Comparison of ENCODE assay signal across 8 cellular contexts in genomic region chr1:203320546-203321272, GRCh38. TPM values are rescaled to one million over a fixed set of nuclear protein-coding genes. Genes with fewer than 3 reads are reported as not detected.
A peak's percentile ranks its signal among the peaks of the same experiment; 100 is the strongest.
DNase-seq lines count a peak whose midpoint lies in the region; ATAC-seq and TF ChIP-seq lines count a peak whose summit lies in the region.

No MANE protein-coding gene starts in this region.

- H3K27me3 ChIP-seq in adipocyte (replicated peaks; ENCODE audit: control insufficient read depth, insufficient read depth, low read length): peaks cover 12% of the 10 kb centered on the region
- H3K27me3 ChIP-seq in upper lobe of right lung: no peaks in the 10 kb centered on the region

- intact Hi-C loops in upper lobe of right lung (cut with DNase I): no loop called here

- H3K36me3 ChIP-seq in adipocyte (ENCODE audit: control insufficient read depth, insufficient read depth, low read length, severe bottlenecking) (no peaks in the 10 kb centered on the region), upper lobe of right lung (no peaks in the 10 kb centered on the region)

- H3K9me3 ChIP-seq in adipocyte (ENCODE audit: control insufficient read depth, low read length) (no peaks in the 10 kb centered on the region), upper lobe of right lung (no peaks in the 10 kb centered on the region)

- no peak overlapping the region for H3K4me3 ChIP-seq in adipocyte (ENCODE audit: low read length)
- no peak overlapping the region for H3K4me3 ChIP-seq in upper lobe of right lung

- no peak overlapping the region for H3K9ac ChIP-seq in adipocyte (ENCODE audit: low read length)

- TF ChIP-seq CTCF in upper lobe of right lung (IDR thresholded peaks at IDR 0.05): no peak

- H3K27ac ChIP-seq in upper lobe of right lung: peak overlapping the region; percentile 92

- peak; percentile 59 for ATAC-seq in GM21381 (IDR thresholded peaks at IDR 0.05; ENCODE audit: unreplicated experiment)
- ATAC-seq in upper lobe of right lung: peak; percentile 51

- DNase-seq in Daoy (ENCODE audit: low read depth) (peak; percentile 33), HT-29 (ENCODE audit: low spot score) (peak; percentile 75), NOMO-1 treated with DMSO at 0.1 percent for 48 hours (lab: John Stamatoyannopoulos, UW; ENCODE audit: unreplicated experiment) (peak; percentile 81), adipocyte (ENCODE audit: low read depth) (peak; percentile 55), left kidney (ENCODE audit: low read depth, low spot score) (peak; percentile 86), upper lobe of right lung (no peak), A172 (ENCODE audit: low spot score) (no peak)

- peaks cover 43% of the 10 kb centered on the region for H3K4me1 ChIP-seq in adipocyte (ENCODE audit: control insufficient read depth, insufficient read depth, low read length)
- H3K4me1 ChIP-seq in upper lobe of right lung: peaks cover 82% of the 10 kb centered on the region

RNA-seq across cellular contexts. Expression of gene BTG2, which starts 15.4 kb away (rescaled TPM):
- 2.2 and 2.6 TPM in 2 replicates for total RNA-seq in Daoy (2014; rRNA removed; shearing (Covaris generic))
- 103 and 116 TPM in 2 replicates for total RNA-seq in HT-29 (2014; rRNA removed; shearing (Covaris generic))
- 95.3 TPM for total RNA-seq in upper lobe of right lung
- total RNA-seq in A172 (2014; rRNA removed; shearing (Covaris generic)): 11.3 and 13.2 TPM in 2 replicates

RNA-seq across cellular contexts. Expression of gene FMOD, which starts 30.2 kb away (rescaled TPM):
- total RNA-seq in Daoy (2014; rRNA removed; shearing (Covaris generic)): 0.03 and 0.69 TPM in 2 replicates
- total RNA-seq in HT-29 (2014; rRNA removed; shearing (Covaris generic)): 0.10 TPM in 1 of 2 replicates, not detected in the other
- 45.1 TPM for total RNA-seq in upper lobe of right lung
- not detected in 2 replicates for total RNA-seq in A172 (2014; rRNA removed; shearing (Covaris generic))

Comparison
In these comparisons a context has a peak if more than half of its experiments do, and no peak if none do; other contexts are left out.
1. DNase-seq: peak in Daoy (single experiment), HT-29 (single experiment), NOMO-1 treated with DMSO at 0.1 percent for 48 hours (single experiment), adipocyte (single experiment) and left kidney (single experiment); none in upper lobe of right lung (single experiment) and A172 (single experiment).
2. RNA of gene FMOD, which starts 30.2 kb away (total RNA-seq): 45.1 TPM in upper lobe of right lung (single experiment); 0.03 to 0.69 TPM in Daoy, 0.10 TPM in HT-29 and not detected in A172; every median in the first group is over 10 times any median in the second.